Comparison of ENCODE assay signal across 16 cellular contexts in genomic region chrX:56505866-56506265, GRCh38. TPM values are rescaled to one million over a fixed set of nuclear protein-coding genes. Genes with fewer than 3 reads are reported as not detected.
DNase-seq lines count a peak whose midpoint lies in the region; ATAC-seq, FAIRE-seq and TF ChIP-seq lines count a peak whose summit lies in the region.
"Had no signal": no experiment of that assay in that cellular context is flagged by ENCODE, and none has a peak within 500 bp of the region (broad histone marks: within the 10 kb centered on the region; RNA-seq: fewer than 3 reads in every experiment).

No MANE protein-coding gene starts in this region.

- no peak overlapping the region for H3K4me2 ChIP-seq in hepatocyte

- H3K4me1 ChIP-seq in hepatocyte (ENCODE audit: insufficient read depth) (no peaks in the 10 kb centered on the region), suprapubic skin (no peaks in the 10 kb centered on the region)
- H3K4me1 ChIP-seq: BE2C had no signal

- H3K27ac ChIP-seq in hepatocyte (peak overlapping the region; percentile 40), suprapubic skin (no peak overlapping the region)
- H3K27ac ChIP-seq: C4-2B, GM23248 had no signal

- H3K9me2 ChIP-seq in hepatocyte (replicated peaks; ENCODE audit: insufficient read depth): no peaks in the 10 kb centered on the region

- H3K4me3 ChIP-seq in bronchial epithelial cell (ENCODE audit: low read depth, low read length): no peak overlapping the region
- no peak overlapping the region for H3K4me3 ChIP-seq in hepatocyte
- no peak overlapping the region for H3K4me3 ChIP-seq in suprapubic skin
- H3K4me3 ChIP-seq: GM23248 had no signal

- no peaks in the 10 kb centered on the region for H4K20me1 ChIP-seq in hepatocyte (ENCODE audit: insufficient read depth, poor library complexity, severe bottlenecking)

- WGBS in hepatocyte (ENCODE audit: low lambda C conversion rate, missing lambda C conversion rate): 70% methylated on average over 4 of the region's 4 CpGs
- WGBS in suprapubic skin: 55% methylated on average over 1 of the region's 4 CpGs

- TF ChIP-seq EP300 in suprapubic skin (IDR thresholded peaks at IDR 0.05): no peak

- H3K9me3 ChIP-seq in hepatocyte (ENCODE audit: low read depth) (no peaks in the 10 kb centered on the region), suprapubic skin (no peaks in the 10 kb centered on the region)
- H3K9me3 ChIP-seq: BE2C had no signal

- TF ChIP-seq CTCF in bronchial epithelial cell (IDR thresholded peaks at IDR 0.05; ENCODE audit: insufficient read depth, low read length, severe bottlenecking): no peak
- TF ChIP-seq CTCF in hepatocyte (IDR thresholded peaks at IDR 0.05; ENCODE audit: poor library complexity): no peak
- no peak for TF ChIP-seq CTCF in suprapubic skin (IDR thresholded peaks at IDR 0.05)

- FAIRE-seq in bronchial epithelial cell (lab: Jason Lieb, UNC): no peak
- FAIRE-seq: A204.1, D721Med, H54 had no signal

- DNase-seq in ELF-1 (ENCODE audit: low read depth, low spot score) (peak; percentile 20), M059J (ENCODE audit: low read depth) (peak; percentile 6), bronchial epithelial cell (ENCODE audit: low read depth) (peak; percentile 36), hepatocyte (ENCODE audit: low spot score) (peak; percentile 13), suprapubic skin (ENCODE audit: low spot score in 2 of 2) (no peak), NCI-H2171 (lab: John Stamatoyannopoulos, UW) (no peak)
- DNase-seq: BE2C; CD4-positive, alpha-beta memory T cell; DMS153; GM23248 had no signal

- ATAC-seq in HG02610 (IDR thresholded peaks at IDR 0.05; ENCODE audit: unreplicated experiment) (no peak), GM21367 (IDR thresholded peaks at IDR 0.05; ENCODE audit: unreplicated experiment) (no peak)

- no peaks in the 10 kb centered on the region for H3K27me3 ChIP-seq in bronchial epithelial cell (ENCODE audit: control insufficient read depth, insufficient read depth, low read length)
- no peaks in the 10 kb centered on the region for H3K27me3 ChIP-seq in hepatocyte
- no peaks in the 10 kb centered on the region for H3K27me3 ChIP-seq in suprapubic skin
- H3K27me3 ChIP-seq: BE2C had no signal

- H2AFZ ChIP-seq in hepatocyte: no peak overlapping the region
- H2AFZ ChIP-seq: GM23248 had no signal

- H3K36me3 ChIP-seq in bronchial epithelial cell (ENCODE audit: control insufficient read depth, insufficient read depth, low read length): no peaks in the 10 kb centered on the region
- H3K36me3 ChIP-seq in hepatocyte (replicated peaks; ENCODE audit: insufficient read depth, low read depth): no peaks in the 10 kb centered on the region
- no peaks in the 10 kb centered on the region for H3K36me3 ChIP-seq in suprapubic skin
- H3K36me3 ChIP-seq: BE2C had no signal

- no peaks in the 10 kb centered on the region for H3K79me2 ChIP-seq in hepatocyte

- no peak for TF ChIP-seq POLR2A in suprapubic skin (IDR thresholded peaks at IDR 0.05)

RNA-seq across cellular contexts. Expression of gene UBQLN2, which starts 57.6 kb away (rescaled TPM):
- total RNA-seq in M059J (2014; rRNA removed; shearing (Covaris generic)): 16.0 and 31.9 TPM in 2 replicates
- total RNA-seq in bronchial epithelial cell: 4.2 and 5.8 TPM in 2 replicates
- total RNA-seq in hepatocyte: 21.2 and 23.8 TPM in 2 replicates
- polyA plus RNA-seq in hepatocyte: 35.4 and 39.5 TPM in 2 replicates
- total RNA-seq in suprapubic skin: 10 to 100 TPM; 27.2 to 36.0 (median 31.4) TPM

Comparison
In these comparisons a context has a peak if more than half of its experiments do, and no peak if none do; other contexts are left out.
1. DNase-seq: peak in ELF-1 (single experiment), M059J (single experiment), bronchial epithelial cell (single experiment) and hepatocyte (single experiment); none in suprapubic skin (0 of 2) and NCI-H2171 (single experiment).